In genomic region chr7:41689815-41690214, GRCh38 we compare ENCODE assay signal across 1 cellular context.
TF ChIP-seq lines count a peak whose summit lies in the region.

No MANE protein-coding gene starts in this region.

TF ChIP-seq in IMR-90, 13 proteins besides CTCF, POLR2A, EP300 and RAD21:
- TF ChIP-seq RCOR1 (IDR thresholded peaks at IDR 0.05; ENCODE audit: insufficient replicate concordance, low read length): no peak
- TF ChIP-seq CHD1 (IDR thresholded peaks at IDR 0.05; ENCODE audit: low read depth, low read length): no peak
- no peak for TF ChIP-seq RFX5 (IDR thresholded peaks at IDR 0.05; ENCODE audit: low read depth, low read length)
- TF ChIP-seq USF2 (IDR thresholded peaks at IDR 0.05; ENCODE audit: low read depth, low read length): no peak
- no peak for TF ChIP-seq SMC3 (IDR thresholded peaks at IDR 0.05; ENCODE audit: low read depth, low read length)
- TF ChIP-seq ELK1 (IDR thresholded peaks at IDR 0.05; ENCODE audit: borderline replicate concordance, low read depth, low read length): no peak
- TF ChIP-seq NFE2L2 (IDR thresholded peaks at IDR 0.05; ENCODE audit: low read depth, low read length): no peak
- no peak for TF ChIP-seq CEBPB (IDR thresholded peaks at IDR 0.05; ENCODE audit: low read depth, low read length)
- TF ChIP-seq MXI1 (IDR thresholded peaks at IDR 0.05; ENCODE audit: borderline replicate concordance, low read depth, low read length): no peak
- no peak for TF ChIP-seq FOS (IDR thresholded peaks at IDR 0.05; ENCODE audit: low read depth, low read length)
- no peak for TF ChIP-seq BHLHE40 (IDR thresholded peaks at IDR 0.05; ENCODE audit: low read depth, low read length)
- TF ChIP-seq MAFK (IDR thresholded peaks at IDR 0.05; ENCODE audit: low read depth, low read length): no peak
- TF ChIP-seq MAZ (IDR thresholded peaks at IDR 0.05; ENCODE audit: borderline replicate concordance, low read depth, low read length): no peak
